In genomic region chr2:106709229-106709628, GRCh38 we compare ENCODE assay signal across 32 cellular contexts.
"Had no signal": no experiment of that assay in that cellular context is flagged by ENCODE, and none has a peak within 500 bp of the region (broad histone marks: within the 10 kb centered on the region; RNA-seq: fewer than 3 reads in every experiment).

No MANE protein-coding gene starts in this region.

- H3K27me3 ChIP-seq: adrenal gland, ascending aorta, body of pancreas, brain microvascular endothelial cell, breast epithelium, cardiac muscle cell had no signal

- H3K4me3 ChIP-seq: adrenal gland, ascending aorta, body of pancreas, breast epithelium, cardiac muscle cell had no signal

- H3K9me3 ChIP-seq: adrenal gland, breast epithelium had no signal

- DNase-seq: activated effector memory CD4-positive, alpha-beta T cell treated with anti-CD3 and anti-CD28 coated beads, Interleukin-2, amount 50 U/mL, for 16 hours; activated effector memory CD4-positive, alpha-beta T cell treated with Interleukin-2 at 50 U/mL for 16 hours; activated gamma-delta T cell; activated gamma-delta T cell treated with Interleukin-2 at 50 U/mL for 16 hours; activated naive CD4-positive, alpha-beta T cell; activated naive CD4-positive, alpha-beta T cell treated with anti-CD3 and anti-CD28 coated beads for 36 hours; activated naive CD4-positive, alpha-beta T cell treated with anti-CD3 and anti-CD28 coated beads, Interleukin-2, amount 10 ng/mL, durations not matched to agents 7 days and 5 days; activated naive CD4-positive, alpha-beta T cell treated with anti-CD3 and anti-CD28 coated beads, Interleukin-2, amount 50 U/mL, for 16 hours; activated naive CD4-positive, alpha-beta T cell treated with Interleukin-2 at 50 U/mL for 16 hours; activated naive CD8-positive, alpha-beta T cell treated with anti-CD3 and anti-CD28 coated beads for 36 hours; activated naive CD8-positive, alpha-beta T cell treated with anti-CD3 and anti-CD28 coated beads, Interleukin-2, amount 10 ng/mL, durations not matched to agents 7 days and 5 days; activated naive CD8-positive, alpha-beta T cell treated with anti-CD3 and anti-CD28 coated beads, Interleukin-2, amount 50 U/mL, for 24 hours; activated T-cell treated with anti-CD3 and anti-CD28 coated beads, Interleukin-2, amount 50 U/mL, for 1 hour; activated T-cell treated with anti-CD3 and anti-CD28 coated beads, Interleukin-2, amount 50 U/mL, for 24 hours; activated T-cell treated with anti-CD3 and anti-CD28 coated beads, Interleukin-2, amount 50 U/mL, for 4 hours; activated T-cell treated with anti-CD3 and anti-CD28 coated beads, Interleukin-2, amount 50 U/mL, for 48 hours; activated T-cell treated with anti-CD3 and anti-CD28 coated beads, Interleukin-2, amount 50 U/mL, for 72 hours; adrenal gland; amniotic stem cell; amygdala; anterior cingulate cortex; aorta; body of pancreas; brain microvascular endothelial cell; caudate nucleus; central memory CD4-positive, alpha-beta T cell; cerebellar nuclear complex had no signal

- H3K4me1 ChIP-seq: adrenal gland, ascending aorta, body of pancreas, breast epithelium had no signal

- H3K36me3 ChIP-seq: adrenal gland, ascending aorta, brain microvascular endothelial cell, cardiac muscle cell had no signal

- ATAC-seq: activated naive CD4-positive, alpha-beta T cell treated with anti-CD3 and anti-CD28 coated beads, Interleukin-2, amount 50 U/mL, for 72 hours; activated naive CD8-positive, alpha-beta T cell treated with anti-CD3 and anti-CD28 coated beads, Interleukin-2, amount 50 U/mL, for 24 hours; activated T-cell treated with anti-CD3 and anti-CD28 coated beads, Interleukin-2, amount 50 U/mL, for 4 hours; activated T-cell treated with anti-CD3 and anti-CD28 coated beads, Interleukin-2, amount 50 U/mL, for 72 hours; activated T-helper 17 cell treated with anti-CD3 and anti-CD28 coated beads, Interleukin-2, amount 50 U/mL, for 72 hours; body of pancreas had no signal
